In the genomic region with DNA sequence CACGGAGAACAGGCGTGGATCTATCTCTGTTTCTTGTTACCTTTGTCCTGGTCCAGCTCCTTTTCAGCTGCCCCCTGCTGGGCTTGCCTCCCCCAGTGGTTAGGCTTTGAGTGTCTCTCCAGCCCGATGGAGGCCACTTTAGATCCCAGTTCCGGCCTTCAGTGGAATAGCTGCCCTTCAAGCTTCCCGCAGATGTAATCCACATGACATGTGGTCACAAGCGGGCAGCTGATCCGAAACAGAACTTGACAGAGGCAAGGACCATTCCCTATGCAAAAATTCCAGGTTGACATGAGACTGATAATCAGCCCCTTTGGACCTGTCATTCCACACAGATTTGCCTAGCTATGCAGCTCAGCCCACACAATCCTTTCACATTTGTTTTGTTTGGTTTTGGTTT, we compare ENCODE assay signal across 1 cellular context.
TF ChIP-seq lines count a peak whose summit lies in the region.

No MANE protein-coding gene starts in this region.

TF ChIP-seq in SK-N-SH, 30 proteins besides CTCF, POLR2A, EP300 and RAD21 (continued from another document):
- TF ChIP-seq FOXJ3 (CRISPR knock-in tag; IDR thresholded peaks at IDR 0.05) (no peak), SMC3 (IDR thresholded peaks at IDR 0.05; ENCODE audit: low read depth, low read length) (0 out of 2 replicates have a peak, but pooled peaks have one; percentile 5)
